9 cellular contexts compared by ENCODE assay signal in the genomic region with DNA sequence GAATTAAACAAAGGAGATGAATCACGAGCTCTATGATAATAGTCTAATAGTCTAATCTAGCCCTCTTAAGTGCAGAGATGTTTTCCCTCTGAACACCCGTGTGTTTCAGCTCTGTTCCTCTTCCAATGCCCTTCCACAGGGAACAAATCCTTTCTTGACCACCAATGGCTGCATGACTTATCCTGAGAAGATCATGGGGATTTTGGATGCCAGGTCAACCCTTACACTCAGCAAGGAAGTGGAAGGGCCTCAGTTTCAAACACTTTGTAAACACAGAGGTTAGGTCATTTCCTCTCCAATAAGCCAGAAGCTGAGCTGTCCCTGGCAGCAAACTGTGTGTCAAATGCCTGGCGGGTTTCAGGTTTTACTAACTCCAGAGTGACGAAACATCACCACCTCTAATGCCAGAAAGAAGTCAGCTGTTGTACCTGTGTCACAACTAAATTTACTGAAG.
DNase-seq lines count a peak whose midpoint lies in the region; TF ChIP-seq lines count a peak whose summit lies in the region.
"Had no signal": no experiment of that assay in that cellular context is flagged by ENCODE, and none has a peak within 500 bp of the region (broad histone marks: within the 10 kb centered on the region; RNA-seq: fewer than 3 reads in every experiment).

No MANE protein-coding gene starts in this region.

- no peak overlapping the region for H3K4me3 ChIP-seq in GM12865 (ENCODE audit: low read depth, low read length)
- H3K4me3 ChIP-seq in dorsolateral prefrontal cortex, result no peak overlapping the region

- no peaks in the 10 kb centered on the region for H3K9me3 Mint-ChIP-seq in nephron
- H3K9me3 Mint-ChIP-seq: IgD-negative memory B cell had no signal

- no peak overlapping the region for H3K4me3 Mint-ChIP-seq in nephron
- H3K4me3 Mint-ChIP-seq: IgD-negative memory B cell had no signal

- intact Hi-C loops in dorsolateral prefrontal cortex (cut with DNase I), result no loop called here

- CTCF ChIA-PET in HEK293T (lab: Yijun Ruan, JAX), result interaction anchor here (1.1 to 1.2 kb wide), 2 partner anchors 77 to 133 kb away, joined by 3 to 4 read pairs; no protein-coding TSS in a partner anchor

- H3K27me3 ChIP-seq in dorsolateral prefrontal cortex, result no peaks in the 10 kb centered on the region

- H3K27ac ChIP-seq in dorsolateral prefrontal cortex, result peak overlapping the region in 44 of 59 donors; percentile 6 to 92 (median 52)

- TF ChIP-seq CTCF in GM12865 (IDR thresholded peaks at IDR 0.05; ENCODE audit: insufficient read depth, low read depth, low read length, missing control alignments), result no peak
- no peak for TF ChIP-seq CTCF in dorsolateral prefrontal cortex (IDR thresholded peaks at IDR 0.05 in 54 of 56, conservative IDR thresholded peaks at IDR 0.05 in 2 of 56; ENCODE audit: low read depth in 1 of 56, partially characterized antibody in 56 of 56)
- TF ChIP-seq CTCF in nephron (IDR thresholded peaks at IDR 0.05; ENCODE audit: unreplicated experiment in 3 of 3), result no peak

- H3K27ac Mint-ChIP-seq in nephron, result peak overlapping the region in 2 of 3 experiments; percentile 15 to 63

- POLR2A ChIA-PET in HEK293T (lab: Yijun Ruan, JAX), result no interaction called here

- peaks cover 49% of the 10 kb centered on the region for H3K36me3 Mint-ChIP-seq in nephron (ENCODE audit: low read depth)

- DNase-seq in GM12865 (ENCODE audit: low read depth), result peak; percentile 69
- DNase-seq in NCI-H460 (ENCODE audit: extremely low read depth, low read depth), result peak; percentile 47
- DNase-seq in dorsolateral prefrontal cortex, result no peak
- no peak for DNase-seq in NCI-H1694 (lab: John Stamatoyannopoulos, UW)
- DNase-seq in HEK293T (ENCODE audit: extremely low spot score), result no peak
- no peak for DNase-seq in NCI-H2171 (lab: John Stamatoyannopoulos, UW)
- no peak for DNase-seq in cerebellum (ENCODE audit: low spot score)

- H3K27me3 Mint-ChIP-seq in nephron (ENCODE audit: low read depth), result no peaks in the 10 kb centered on the region
- H3K27me3 Mint-ChIP-seq: IgD-negative memory B cell had no signal

- H3K4me1 Mint-ChIP-seq in nephron, result peaks cover 51% of the 10 kb centered on the region

TF ChIP-seq in HEK293T, 16 proteins besides CTCF, POLR2A, EP300 and RAD21:
- TF ChIP-seq SUZ12 (IDR thresholded peaks at IDR 0.05) (no peak), ELF4 (IDR thresholded peaks at IDR 0.05) (no peak)

Comparison
In these comparisons a context has a peak if more than half of its experiments do, and no peak if none do; other contexts are left out.
1. DNase-seq: peak in GM12865 (single experiment) and NCI-H460 (single experiment); none in dorsolateral prefrontal cortex (0 of 10), NCI-H1694 (single experiment), HEK293T (single experiment), NCI-H2171 (single experiment) and cerebellum (single experiment).